In the genomic region with DNA sequence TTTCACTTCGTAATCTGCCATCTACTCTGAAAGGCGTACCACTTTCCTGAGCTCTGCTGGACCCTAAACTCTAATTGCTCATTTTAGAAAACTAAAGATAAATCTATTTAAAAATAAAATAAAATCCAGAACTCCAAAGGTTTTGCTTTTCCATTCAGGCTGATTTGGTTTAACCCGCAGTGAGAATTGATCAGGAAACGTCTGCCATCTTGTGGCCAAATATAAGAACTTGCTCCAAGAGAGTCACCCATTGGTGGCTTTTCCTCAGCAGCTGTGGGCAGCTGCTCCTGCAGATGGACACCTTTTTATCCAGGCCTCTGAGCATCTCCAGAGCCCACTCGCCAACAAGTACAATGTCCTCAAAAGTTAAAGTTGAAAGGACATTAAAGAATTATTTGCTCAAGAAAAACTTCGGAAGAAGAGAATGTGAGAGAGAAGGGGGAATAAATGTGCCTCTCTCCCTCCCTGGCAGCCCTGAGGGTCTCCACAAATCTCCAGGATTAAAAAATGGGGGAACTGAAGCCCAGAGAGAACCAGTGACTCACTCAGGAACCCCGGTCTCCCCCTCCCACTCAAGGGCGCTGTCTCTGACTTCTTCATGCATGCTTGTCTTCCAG, we compare ENCODE assay signal across 8 cellular contexts. TPM values are rescaled to one million over a fixed set of nuclear protein-coding genes. Genes with fewer than 3 reads are reported as not detected.
A peak's percentile ranks its signal among the peaks of the same experiment; 100 is the strongest.
DNase-seq lines count a peak whose midpoint lies in the region; ATAC-seq and TF ChIP-seq lines count a peak whose summit lies in the region.

No MANE protein-coding gene starts in this region.

- DNase-seq in D341Med (ENCODE audit: low spot score), result peak; percentile 77
- DNase-seq in NCI-H69 (lab: John Stamatoyannopoulos, UW), result peak; percentile 84
- DNase-seq in amniotic epithelial cell (ENCODE audit: low read depth), result peak; percentile 50
- no peak for DNase-seq in left cardiac atrium
- no peak for DNase-seq in sigmoid colon

- no peak overlapping the region for H3K4me3 ChIP-seq in sigmoid colon

- WGBS in sigmoid colon, 2 donors, result 39 to 42% methylated on average over 8 of the region's 8 CpGs

- H3K27ac ChIP-seq in sigmoid colon, result no peak overlapping the region

- H3K9me3 ChIP-seq in sigmoid colon, result no peaks in the 10 kb centered on the region

- peaks cover 0 to 4% (median 0%) of the 10 kb centered on the region in 3 donors for H3K27me3 ChIP-seq in sigmoid colon

- H3K36me3 ChIP-seq in sigmoid colon, result no peaks in the 10 kb centered on the region

- intact Hi-C loops in left cardiac atrium (cut with DNase I), result loop anchor here (2.0 to 10.0 kb wide), 4 partner anchors 594 to 1222 kb away; no protein-coding TSS in a partner anchor
- intact Hi-C loops in sigmoid colon (cut with DNase I), result loop anchor here (1.0 to 5.0 kb wide), 2 partner anchors 587 to 774 kb away; no protein-coding TSS in a partner anchor

- TF ChIP-seq CTCF in sigmoid colon (IDR thresholded peaks at IDR 0.05), result peak; percentile 34 to 80 (median 62)

- no peak for TF ChIP-seq EP300 in sigmoid colon (IDR thresholded peaks at IDR 0.05)

- peak; percentile 61 for ATAC-seq in GM19351 (IDR thresholded peaks at IDR 0.05; ENCODE audit: unreplicated experiment)
- peak; percentile 42 for ATAC-seq in HG03520 (IDR thresholded peaks at IDR 0.05; ENCODE audit: unreplicated experiment)
- peak; percentile 66 to 70 for ATAC-seq in left cardiac atrium
- ATAC-seq in HG02840 (IDR thresholded peaks at IDR 0.05; ENCODE audit: low FRiP score, unreplicated experiment), result no peak

- no peak for TF ChIP-seq POLR2A in sigmoid colon (IDR thresholded peaks at IDR 0.05)

- H3K4me1 ChIP-seq in sigmoid colon, result no peaks in the 10 kb centered on the region

RNA-seq across cellular contexts. Expression of a gene that starts 4.1 kb away (rescaled TPM):
- total RNA-seq in left cardiac atrium (under 1 TPM in 1 of 2 donors, not detected in 1; 0.15 TPM), sigmoid colon (under 1 TPM in 1 of 4 donors, not detected in 3; under 0.01 TPM)
- under 1 TPM in 1 of 3 donors, not detected in 2; 0.01 TPM for polyA plus RNA-seq in sigmoid colon

RNA-seq across cellular contexts. Expression of a gene that starts 20.3 kb away (rescaled TPM):
- 10 to 100 TPM; 72.1 to 94.6 TPM for total RNA-seq in left cardiac atrium
- 10 to 100 TPM; 53.4 to 65.2 (median 59.9) TPM for total RNA-seq in sigmoid colon
- 10 to 100 TPM; 55.9 to 79.8 (median 66.0) TPM for polyA plus RNA-seq in sigmoid colon

Comparison
In these comparisons a context has a peak if more than half of its experiments do, and no peak if none do; other contexts are left out.
1. DNase-seq: peak in D341Med (single experiment), NCI-H69 (single experiment) and amniotic epithelial cell (single experiment); none in left cardiac atrium (single experiment) and sigmoid colon (single experiment).